Comparison of ENCODE assay signal across 9 cellular contexts in genomic region chr1:95197616-95198252, GRCh38. TPM values are rescaled to one million over a fixed set of nuclear protein-coding genes. Genes with fewer than 3 reads are reported as not detected.
DNase-seq lines count a peak whose midpoint lies in the region; ATAC-seq and TF ChIP-seq lines count a peak whose summit lies in the region.
"Had no signal": no experiment of that assay in that cellular context is flagged by ENCODE, and none has a peak within 500 bp of the region (broad histone marks: within the 10 kb centered on the region; RNA-seq: fewer than 3 reads in every experiment).

No MANE protein-coding gene starts in this region.

- no peak for TF ChIP-seq CTCF in RWPE1 (conservative IDR thresholded peaks at IDR 0.05; ENCODE audit: low read depth)

- DNase-seq in NCI-H1417 (lab: John Stamatoyannopoulos, UW) (peak in 2 of 3 experiments; percentile 17 to 54), NCI-H1417 treated with DMSO at 0.1 percent for 48 hours (lab: John Stamatoyannopoulos, UW) (no peak), RWPE1 (ENCODE audit: low spot score) (peak; percentile 53), Right ventricle myocardium superior (no peak), stromal cell of bone marrow (ENCODE audit: low read depth) (peak; percentile 27), T-helper 1 cell (no peak), NCI-H748 (lab: John Stamatoyannopoulos, UW; ENCODE audit: unreplicated experiment) (no peak)
- DNase-seq: activated CD4-positive, CD25-positive, alpha-beta regulatory T cell treated with anti-CD3 and anti-CD28 coated beads, Interleukin-2, amount 50 U/mL, for 72 hours had no signal

- H3K27ac ChIP-seq in RWPE1: no peak overlapping the region

- POLR2A ChIA-PET in RWPE1 (lab: Yijun Ruan, JAX; ENCODE audit: low non-redundant PET): no interaction called here

- CTCF ChIA-PET in RWPE1 (lab: Yijun Ruan, JAX): no interaction called here

- intact Hi-C loops in Right ventricle myocardium superior (cut with DNase I): no loop called here

- ATAC-seq in Right ventricle myocardium superior (ENCODE audit: poor library complexity) (peak; percentile 63), GM18870 (IDR thresholded peaks at IDR 0.05; ENCODE audit: unreplicated experiment) (no peak)

RNA-seq across cellular contexts. Expression of gene RWDD3, which starts 36.3 kb away (rescaled TPM):
- total RNA-seq in Right ventricle myocardium superior: 15.9 TPM

Comparison
In these comparisons a context has a peak if more than half of its experiments do, and no peak if none do; other contexts are left out.
1. DNase-seq: peak in NCI-H1417 (2 of 3), RWPE1 (single experiment) and stromal cell of bone marrow (single experiment); none in NCI-H1417 treated with DMSO at 0.1 percent for 48 hours (single experiment), Right ventricle myocardium superior (single experiment), T-helper 1 cell (0 of 5) and NCI-H748 (single experiment).